Comparison of ENCODE assay signal across 27 cellular contexts in the genomic region with DNA sequence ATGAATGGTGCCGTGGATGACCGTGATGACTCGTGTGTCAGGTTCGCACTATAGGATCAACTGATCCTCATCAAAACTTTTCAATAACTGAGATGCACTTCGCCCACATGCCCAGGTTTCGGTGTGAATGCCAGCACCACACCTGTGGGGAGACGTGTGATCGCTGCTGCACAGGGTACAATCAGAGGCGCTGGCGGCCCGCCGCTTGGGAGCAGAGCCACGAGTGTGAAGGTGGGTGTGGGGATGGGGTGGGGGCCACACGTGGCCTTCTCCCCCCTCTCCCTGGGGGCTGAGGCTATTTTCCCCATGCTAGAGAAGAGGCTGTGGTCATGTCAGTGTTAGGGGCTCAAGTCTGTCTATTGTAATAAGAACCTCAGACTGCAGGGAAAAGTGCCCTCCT.
"Had no signal": no experiment of that assay in that cellular context is flagged by ENCODE, and none has a peak within 500 bp of the region (broad histone marks: within the 10 kb centered on the region; RNA-seq: fewer than 3 reads in every experiment).

No MANE protein-coding gene starts in this region.

- DNase-seq: colonic mucosa; cortex of kidney; dermis blood vessel endothelial cell; dorsolateral prefrontal cortex; effector CD4-positive, alpha-beta T cell; effector CD8-positive, alpha-beta T cell; effector memory CD4-positive, alpha-beta T cell; effector memory CD8-positive, alpha-beta T cell; endodermal cell; erythroblast; esophagus squamous epithelium; foreskin fibroblast; foreskin keratinocyte; foreskin melanocyte; gastrocnemius medialis; glutamatergic neuron; head of caudate nucleus; heart left ventricle; heart right ventricle had no signal

- H3K9me3 ChIP-seq: colonic mucosa, esophagus squamous epithelium, gastrocnemius medialis, gastroesophageal sphincter, heart left ventricle, heart right ventricle had no signal

- H3K4me1 ChIP-seq: colonic mucosa, esophagus squamous epithelium, foreskin keratinocyte, gastrocnemius medialis, heart left ventricle, heart right ventricle had no signal

- FAIRE-seq: colon, endometrium, endothelial cell of umbilical vein, frontal cortex had no signal

- H3K4me3 ChIP-seq: colonic mucosa, coronary artery, dorsolateral prefrontal cortex, esophagus squamous epithelium, gastrocnemius medialis, gastroesophageal sphincter, heart left ventricle, heart right ventricle, hepatocyte had no signal

- H3K36me3 ChIP-seq: colonic mucosa, gastrocnemius medialis had no signal

- H3K27ac ChIP-seq: colonic mucosa, coronary artery, dorsolateral prefrontal cortex, epithelial cell of prostate, esophagus squamous epithelium, foreskin keratinocyte, gastrocnemius medialis, gastroesophageal sphincter, heart left ventricle, heart right ventricle, hepatocyte had no signal

- H3K27me3 ChIP-seq: colonic mucosa, dorsolateral prefrontal cortex, esophagus squamous epithelium, foreskin keratinocyte, gastrocnemius medialis, gastroesophageal sphincter, heart left ventricle, heart right ventricle, hepatocyte had no signal

- H2AFZ ChIP-seq: hepatocyte had no signal

- H3K4me2 ChIP-seq: hepatocyte had no signal

- H3K79me2 ChIP-seq: hepatocyte had no signal
